Comparison of ENCODE assay signal across 23 cellular contexts in genomic region chr7:74262639-74263398, GRCh38. TPM values are rescaled to one million over a fixed set of nuclear protein-coding genes. Genes with fewer than 3 reads are reported as not detected.
DNase-seq lines count a peak whose midpoint lies in the region.
"Had no signal": no experiment of that assay in that cellular context is flagged by ENCODE, and none has a peak within 500 bp of the region (broad histone marks: within the 10 kb centered on the region; RNA-seq: fewer than 3 reads in every experiment).

No MANE protein-coding gene starts in this region.

- POLR2A ChIA-PET in activated CD4-positive, alpha-beta memory T cell treated with anti-CD3 and anti-CD28 coated beads for 36 hours (lab: Charles Lee): no interaction called here

- no peak overlapping the region for H3K4me3 Mint-ChIP-seq in activated CD4-positive, alpha-beta memory T cell treated with anti-CD3 and anti-CD28 coated beads for 36 hours
- H3K4me3 Mint-ChIP-seq: activated CD4-positive, alpha-beta T cell treated with anti-CD3 and anti-CD28 coated beads for 36 hours; activated naive CD4-positive, alpha-beta T cell treated with anti-CD3 and anti-CD28 coated beads for 36 hours; activated T-cell treated with anti-CD3 and anti-CD28 coated beads, Interleukin-2, amount 50 U/mL, for 72 hours; naive B cell; stimulated activated effector memory CD8-positive, alpha-beta T cell treated with anti-CD3 and anti-CD28 coated beads, Interleukin-12 subunit alpha, Interleukin-12 subunit beta, amount 100 ng/mL, for 72 hours had no signal

- DNase-seq in NCI-H146 (lab: John Stamatoyannopoulos, UW): peak; percentile 30
- no peak for DNase-seq in NCI-H146 treated with DMSO at 0.1 percent for 48 hours (lab: John Stamatoyannopoulos, UW; ENCODE audit: unreplicated experiment)
- peak; percentile 6 for DNase-seq in NCI-H1436 treated with DMSO at 0.1 percent for 48 hours (lab: John Stamatoyannopoulos, UW)
- DNase-seq in SW480 (ENCODE audit: low spot score): peak; percentile 82
- peak; percentile 56 for DNase-seq in retina
- no peak for DNase-seq in A172 (ENCODE audit: low spot score)
- no peak for DNase-seq in activated CD4-positive, alpha-beta memory T cell treated with anti-CD3 and anti-CD28 coated beads for 36 hours
- DNase-seq in amygdala (lab: John Stamatoyannopoulos, UW): no peak
- DNase-seq: activated CD4-positive, alpha-beta T cell treated with anti-CD3 and anti-CD28 coated beads for 36 hours; activated naive CD4-positive, alpha-beta T cell treated with anti-CD3 and anti-CD28 coated beads for 36 hours; activated T-cell treated with anti-CD3 and anti-CD28 coated beads, Interleukin-2, amount 50 U/mL, for 72 hours; AML-193; amniotic stem cell; DND-41; effector CD8-positive, alpha-beta T cell; heart left ventricle; left colon; mesendoderm; naive B cell; NCI-H1105 treated with DMSO at 0.1 percent for 48 hours; NCI-H748 treated with DMSO at 0.1 percent for 48 hours; stimulated activated CD4-positive, alpha-beta T cell treated with anti-CD3 and anti-CD28 coated beads, Interleukin-2, amount 100 ng/mL, for 48 hours had no signal

- intact Hi-C loops in activated CD4-positive, alpha-beta memory T cell treated with anti-CD3 and anti-CD28 coated beads for 36 hours (cut with micrococcal nuclease): no loop called here

- no peak overlapping the region for H3K27ac Mint-ChIP-seq in activated CD4-positive, alpha-beta memory T cell treated with anti-CD3 and anti-CD28 coated beads for 36 hours
- H3K27ac Mint-ChIP-seq: activated CD4-positive, alpha-beta T cell treated with anti-CD3 and anti-CD28 coated beads for 36 hours; activated naive CD4-positive, alpha-beta T cell treated with anti-CD3 and anti-CD28 coated beads for 36 hours; activated T-cell treated with anti-CD3 and anti-CD28 coated beads, Interleukin-2, amount 50 U/mL, for 72 hours; stimulated activated effector memory CD8-positive, alpha-beta T cell treated with anti-CD3 and anti-CD28 coated beads, Interleukin-12 subunit alpha, Interleukin-12 subunit beta, amount 100 ng/mL, for 72 hours had no signal

- H3K27me3 Mint-ChIP-seq in activated CD4-positive, alpha-beta memory T cell treated with anti-CD3 and anti-CD28 coated beads for 36 hours: peaks cover 2% of the 10 kb centered on the region
- H3K27me3 Mint-ChIP-seq: activated CD4-positive, alpha-beta T cell treated with anti-CD3 and anti-CD28 coated beads for 36 hours; naive B cell had no signal

- H3K9me3 Mint-ChIP-seq in activated CD4-positive, alpha-beta memory T cell treated with anti-CD3 and anti-CD28 coated beads for 36 hours: no peaks in the 10 kb centered on the region
- H3K9me3 Mint-ChIP-seq: activated naive CD4-positive, alpha-beta T cell treated with anti-CD3 and anti-CD28 coated beads for 36 hours; activated T-cell treated with anti-CD3 and anti-CD28 coated beads, Interleukin-2, amount 50 U/mL, for 72 hours; naive B cell; stimulated activated effector memory CD8-positive, alpha-beta T cell treated with anti-CD3 and anti-CD28 coated beads, Interleukin-12 subunit alpha, Interleukin-12 subunit beta, amount 100 ng/mL, for 72 hours had no signal

- H3K36me3 Mint-ChIP-seq in activated CD4-positive, alpha-beta memory T cell treated with anti-CD3 and anti-CD28 coated beads for 36 hours: no peaks in the 10 kb centered on the region
- H3K36me3 Mint-ChIP-seq: naive B cell; stimulated activated effector memory CD8-positive, alpha-beta T cell treated with anti-CD3 and anti-CD28 coated beads, Interleukin-12 subunit alpha, Interleukin-12 subunit beta, amount 100 ng/mL, for 72 hours had no signal

- H3K4me1 Mint-ChIP-seq in activated CD4-positive, alpha-beta memory T cell treated with anti-CD3 and anti-CD28 coated beads for 36 hours (ENCODE audit: low read depth): no peaks in the 10 kb centered on the region
- H3K4me1 Mint-ChIP-seq: activated CD4-positive, alpha-beta T cell treated with anti-CD3 and anti-CD28 coated beads for 36 hours; stimulated activated effector memory CD8-positive, alpha-beta T cell treated with anti-CD3 and anti-CD28 coated beads, Interleukin-12 subunit alpha, Interleukin-12 subunit beta, amount 100 ng/mL, for 72 hours had no signal

- CTCF ChIA-PET in activated CD4-positive, alpha-beta memory T cell treated with anti-CD3 and anti-CD28 coated beads for 36 hours (lab: Charles Lee): interaction anchor here (1.0 kb wide), 1 partner anchor 138 kb away, joined by 4 read pairs; no protein-coding TSS in a partner anchor

RNA-seq across cellular contexts. Expression of gene RFC2, which starts 8.6 kb away (rescaled TPM):
- total RNA-seq in A172 (2014; rRNA removed; shearing (Covaris generic)): 99.1 and 138 TPM in 2 replicates
- 10 to 100 TPM; 80.8 to 81.1 TPM for total RNA-seq in activated CD4-positive, alpha-beta memory T cell treated with anti-CD3 and anti-CD28 coated beads for 36 hours

RNA-seq across cellular contexts. Expression of gene CLIP2, which starts 26.4 kb away (rescaled TPM):
- total RNA-seq in A172 (2014; rRNA removed; shearing (Covaris generic)): 43.9 and 47.4 TPM in 2 replicates
- 1 to 10 TPM; 2.4 to 2.7 TPM for total RNA-seq in activated CD4-positive, alpha-beta memory T cell treated with anti-CD3 and anti-CD28 coated beads for 36 hours

RNA-seq across cellular contexts. Expression of gene LAT2, which starts 53.0 kb away (rescaled TPM):
- 0.84 and 3.3 TPM in 2 replicates for total RNA-seq in A172 (2014; rRNA removed; shearing (Covaris generic))
- total RNA-seq in activated CD4-positive, alpha-beta memory T cell treated with anti-CD3 and anti-CD28 coated beads for 36 hours: 1 to 10 TPM; 6.6 to 6.7 TPM

Comparison
In these comparisons a context has a peak if more than half of its experiments do, and no peak if none do; other contexts are left out.
1. DNase-seq: peak in NCI-H146 (single experiment), NCI-H1436 treated with DMSO at 0.1 percent for 48 hours (single experiment), SW480 (single experiment) and retina (single experiment); none in NCI-H146 treated with DMSO at 0.1 percent for 48 hours (single experiment), A172 (single experiment), activated CD4-positive, alpha-beta memory T cell treated with anti-CD3 and anti-CD28 coated beads for 36 hours (single experiment) and amygdala (0 of 56).
2. RNA of gene CLIP2, which starts 26.4 kb away (total RNA-seq): 43.9 to 47.4 TPM in A172; 2.4 to 2.7 TPM in activated CD4-positive, alpha-beta memory T cell treated with anti-CD3 and anti-CD28 coated beads for 36 hours; every median in the first group is over 10 times any median in the second.